ENCODE assay signal across 8 cellular contexts in the genomic region with DNA sequence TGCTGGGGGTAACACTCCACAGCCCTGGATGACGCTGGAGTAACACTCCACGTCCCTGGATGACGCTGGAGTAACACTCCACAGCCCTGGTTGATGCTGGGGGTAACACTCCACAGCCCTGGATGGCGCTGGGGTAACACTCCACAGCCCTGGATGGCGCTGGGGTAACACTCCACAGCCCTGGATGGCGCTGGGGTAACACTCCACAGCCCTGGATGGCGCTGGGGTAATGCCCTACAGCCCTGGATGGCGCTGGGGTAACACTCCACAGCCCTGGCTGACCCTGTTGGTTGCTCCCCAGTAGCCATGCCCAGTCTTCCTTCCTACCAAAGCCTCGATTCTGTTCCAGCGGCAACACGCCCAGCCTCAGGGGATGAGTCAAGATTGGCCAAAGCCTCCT. TPM values are rescaled to one million over a fixed set of nuclear protein-coding genes. Genes with fewer than 3 reads are reported as not detected.
DNase-seq lines count a peak whose midpoint lies in the region; ATAC-seq and TF ChIP-seq lines count a peak whose summit lies in the region.
"Not testable (repeated sequence)": the region's sequence is repeated elsewhere in the genome, so short reads cannot be mapped to it uniquely, and the experiment has no call there.

No MANE protein-coding gene starts in this region.

- not testable (repeated sequence) for H3K4me3 ChIP-seq in coronary artery, left ventricle myocardium inferior

- DNase-seq in CD1c-positive myeloid dendritic cell (ENCODE audit: extremely low spot score) = peak; percentile 11
- DNase-seq in KBM-7 = peak; percentile 32
- DNase-seq in activated CD4-positive, alpha-beta T cell treated with anti-CD3 and anti-CD28 coated beads for 48 hours = peak; percentile 54
- DNase-seq in coronary artery (ENCODE audit: low spot score) = peak; percentile 94
- DNase-seq in left ventricle myocardium inferior = peak; percentile 46
- not testable (repeated sequence) for DNase-seq in omental fat pad (ENCODE audit: low spot score)
- peak; percentile 22 for DNase-seq in stimulated activated CD8-positive, alpha-beta memory T cell treated with anti-CD3 and anti-CD28 coated beads, Interleukin-15, amount 100 ng/mL, for 1 hour (ENCODE audit: low read depth)

- H3K36me3 ChIP-seq in left ventricle myocardium inferior = not testable (repeated sequence)

- ATAC-seq in GM21717 (IDR thresholded peaks at IDR 0.05; ENCODE audit: unreplicated experiment) (peak; percentile 51), omental fat pad (ENCODE audit: low FRiP score) (peak; percentile 80)

- H3K27ac ChIP-seq in coronary artery; left ventricle myocardium inferior (replicated peaks): not testable (repeated sequence)

- not testable (repeated sequence) for H3K9me3 ChIP-seq in left ventricle myocardium inferior (replicated peaks)

- H3K4me1 ChIP-seq in left ventricle myocardium inferior = peaks cover 26% of the 10 kb centered on the region

- H3K27me3 ChIP-seq in left ventricle myocardium inferior (ENCODE audit: low read depth) = peaks cover 37% of the 10 kb centered on the region

- TF ChIP-seq CTCF in coronary artery (IDR thresholded peaks at IDR 0.05); left ventricle myocardium inferior (IDR thresholded peaks at IDR 0.05; ENCODE audit: borderline replicate concordance); omental fat pad (IDR thresholded peaks at IDR 0.05): not testable (repeated sequence)

- in situ Hi-C loops in KBM-7 (cut with MboI; ENCODE audit: low pct_unique_long_range_greater_than_20kb, low sequenced_read_pairs) = loop anchor here (25.0 kb wide), 1 partner anchor 298 kb away; no protein-coding TSS in a partner anchor

- intact Hi-C loops in left ventricle myocardium inferior (cut with micrococcal nuclease) = not testable (repeated sequence)

RNA-seq across cellular contexts. Expression of gene COL23A1, which starts 4.7 kb away (rescaled TPM):
- 27.4 TPM for total RNA-seq in left ventricle myocardium inferior
- 1 to 10 TPM in 1 of 4 donors, under 1 TPM in 3; 0.12 to 1.0 (median 0.49) TPM for total RNA-seq in omental fat pad

RNA-seq across cellular contexts. Expression of gene CLK4, which starts 41.4 kb away (rescaled TPM):
- 20.0 TPM for total RNA-seq in left ventricle myocardium inferior
- 10 to 100 TPM; 18.4 to 62.6 (median 34.6) TPM for total RNA-seq in omental fat pad

Comparison
In these comparisons a context has a peak if more than half of its experiments do, and no peak if none do; other contexts are left out.
1. RNA of gene COL23A1, which starts 4.7 kb away (total RNA-seq): 27.4 TPM in left ventricle myocardium inferior (single experiment); 0.12 to 1.0 TPM in omental fat pad; every median in the first group is over 10 times any median in the second.